18 cellular contexts compared by ENCODE assay signal in genomic region chr20:61310954-61311353, GRCh38. TPM values are rescaled to one million over a fixed set of nuclear protein-coding genes. Genes with fewer than 3 reads are reported as not detected.
"Had no signal": no experiment of that assay in that cellular context is flagged by ENCODE, and none has a peak within 500 bp of the region (broad histone marks: within the 10 kb centered on the region; RNA-seq: fewer than 3 reads in every experiment).

No MANE protein-coding gene starts in this region.

- DNase-seq: activated CD4-positive, alpha-beta T cell treated with anti-CD3 and anti-CD28 coated beads, Interleukin-2, amount 50 U/mL, for 4 hours; activated CD4-positive, CD25-positive, alpha-beta regulatory T cell treated with anti-CD3 and anti-CD28 coated beads, Interleukin-2, amount 50 U/mL, for 72 hours; activated gamma-delta T cell treated with Interleukin-2 at 50 U/mL for 16 hours; activated T-cell treated with anti-CD3 and anti-CD28 coated beads for 4 hours; effector memory CD4-positive, alpha-beta T cell; foreskin fibroblast; heart left ventricle; kidney glomerular epithelial cell; left ventricle myocardium superior; naive thymus-derived CD8-positive, alpha-beta T cell; stimulated activated naive CD8-positive, alpha-beta T cell treated with anti-CD3 and anti-CD28 coated beads, Interleukin-15, Interleukin-2, amounts not matched to agents 100 U/mL and 50 U/mL, for 24 hours; substantia nigra; T-helper 2 cell; tibial artery had no signal

- H3K4me1 ChIP-seq: heart left ventricle, tibial artery had no signal

- H3K9me3 ChIP-seq: heart left ventricle, neutrophil, tibial artery had no signal

- H3K27ac ChIP-seq: heart left ventricle, neutrophil, tibial artery, VCaP had no signal

- H3K4me3 ChIP-seq: heart left ventricle, tibial artery had no signal

- H3K27me3 ChIP-seq: neutrophil had no signal

- ATAC-seq: activated naive CD4-positive, alpha-beta T cell treated with anti-CD3 and anti-CD28 coated beads, Interleukin-2, amount 50 U/mL, for 72 hours; heart left ventricle; left ventricle myocardium superior; naive thymus-derived CD8-positive, alpha-beta T cell; stimulated activated naive CD8-positive, alpha-beta T cell treated with anti-CD3 and anti-CD28 coated beads, Interleukin-15, Interleukin-2, amounts not matched to agents 100 U/mL and 50 U/mL, for 24 hours had no signal

- H3K36me3 ChIP-seq: heart left ventricle, neutrophil, tibial artery had no signal

RNA-seq across cellular contexts. Expression of gene CDH4, which starts 58.9 kb away (rescaled TPM):
- total RNA-seq: activated T-helper 1 cell treated with anti-CD3 and anti-CD28 coated beads, Interleukin-12 subunit alpha, Interleukin-12 subunit beta, Interleukin-2, Interleukin-4 antibody, amounts not matched to agents 30 ng/mL and 10 ng/mL and 1 ng/mL, durations not matched to agents 14 hours and 24 hours and 36 hours; left ventricle myocardium superior had no signal
